ENCODE assay signal across 1 cellular context in the genomic region with DNA sequence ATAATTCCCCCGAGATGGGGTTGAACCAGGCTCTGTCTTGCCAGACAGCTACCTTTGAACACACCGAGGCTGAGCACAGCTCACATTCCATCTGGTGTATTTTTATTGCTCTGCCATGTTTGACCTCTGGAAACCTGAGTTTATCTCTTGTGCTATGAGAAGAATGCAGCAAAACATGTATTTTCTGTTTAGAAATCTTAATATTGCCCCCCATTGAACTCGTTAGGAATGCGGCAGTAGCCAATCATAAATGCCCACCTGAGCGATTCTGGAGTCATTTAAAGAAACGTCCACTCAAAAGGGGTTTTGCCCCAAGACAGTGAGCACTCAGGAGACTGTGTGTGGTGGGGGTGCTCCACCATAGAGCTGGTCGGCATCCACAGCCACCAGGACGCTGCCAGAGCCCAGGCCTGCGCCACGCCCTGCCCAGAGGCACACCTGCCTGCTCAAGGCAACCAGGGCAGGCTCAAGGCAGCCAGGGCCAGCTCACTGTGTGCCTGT.
TF ChIP-seq lines count a peak whose summit lies in the region.

No MANE protein-coding gene starts in this region.

TF ChIP-seq in HepG2, 621 proteins besides CTCF, POLR2A, EP300 and RAD21:
- TF ChIP-seq CBX2 (IDR thresholded peaks at IDR 0.05; ENCODE audit: low read depth, low read length): no peak
- TF ChIP-seq CBX2 (CRISPR knock-in tag; IDR thresholded peaks at IDR 0.05; ENCODE audit: low read depth): no peak
- TF ChIP-seq TEAD3 (CRISPR knock-in tag; optimal IDR thresholded peaks at IDR 0.05; ENCODE audit: borderline replicate concordance): peak; percentile 48
TF ChIP-seq in HepG2: peak in this region for 1.
